1 cellular context compared by ENCODE assay signal in genomic region chr5:10549123-10549514, GRCh38.
TF ChIP-seq lines count a peak whose summit lies in the region.

No MANE protein-coding gene starts in this region.

TF ChIP-seq in GM12878, 131 proteins besides CTCF, POLR2A, EP300 and RAD21:
- TF ChIP-seq NR2C2 (IDR thresholded peaks at IDR 0.05; ENCODE audit: borderline replicate concordance, control insufficient read depth, insufficient read length, low read depth) (peak; percentile 5), TCF3 (IDR thresholded peaks at IDR 0.05; ENCODE audit: borderline replicate concordance, insufficient read depth, low read depth, low read length) (peak; percentile 38; the same call in 1 of the 2 replicates)
- TF ChIP-seq, protein P1, sequence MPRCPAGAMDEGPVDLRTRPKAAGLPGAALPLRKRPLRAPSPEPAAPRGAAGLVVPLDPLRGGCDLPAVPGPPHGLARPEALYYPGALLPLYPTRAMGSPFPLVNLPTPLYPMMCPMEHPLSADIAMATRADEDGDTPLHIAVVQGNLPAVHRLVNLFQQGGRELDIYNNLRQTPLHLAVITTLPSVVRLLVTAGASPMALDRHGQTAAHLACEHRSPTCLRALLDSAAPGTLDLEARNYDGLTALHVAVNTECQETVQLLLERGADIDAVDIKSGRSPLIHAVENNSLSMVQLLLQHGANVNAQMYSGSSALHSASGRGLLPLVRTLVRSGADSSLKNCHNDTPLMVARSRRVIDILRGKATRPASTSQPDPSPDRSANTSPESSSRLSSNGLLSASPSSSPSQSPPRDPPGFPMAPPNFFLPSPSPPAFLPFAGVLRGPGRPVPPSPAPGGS (IDR thresholded peaks at IDR 0.05; ENCODE audit: borderline replicate concordance, insufficient read depth, low read depth, low read length, poor library complexity, severe bottlenecking), result peak; percentile 72
